Comparison of ENCODE assay signal across 13 cellular contexts in the genomic region with DNA sequence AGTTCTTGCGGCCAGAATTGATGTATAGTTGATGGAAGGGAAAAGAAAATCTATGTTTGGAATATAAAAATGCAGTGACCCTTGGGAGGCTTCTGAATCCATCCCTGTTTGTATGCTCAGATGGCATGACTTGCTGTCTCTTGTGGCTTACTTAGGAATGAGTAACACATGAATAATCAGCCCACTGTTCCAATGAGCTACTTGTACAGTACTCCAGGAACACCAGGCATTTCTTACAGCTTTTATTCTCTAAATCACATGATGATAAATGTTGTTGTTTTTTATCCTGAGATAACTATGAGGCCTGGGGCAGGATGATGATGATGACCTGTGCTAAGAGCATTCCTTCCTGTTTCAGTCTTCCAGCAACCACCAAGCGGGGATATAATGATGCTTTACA. TPM values are rescaled to one million over a fixed set of nuclear protein-coding genes. Genes with fewer than 3 reads are reported as not detected.
DNase-seq lines count a peak whose midpoint lies in the region; ATAC-seq and TF ChIP-seq lines count a peak whose summit lies in the region.
"Had no signal": no experiment of that assay in that cellular context is flagged by ENCODE, and none has a peak within 500 bp of the region (broad histone marks: within the 10 kb centered on the region; RNA-seq: fewer than 3 reads in every experiment).

No MANE protein-coding gene starts in this region.

- no peaks in the 10 kb centered on the region for H3K4me1 ChIP-seq in gastrocnemius medialis
- H3K4me1 ChIP-seq: stomach had no signal

- H3K27ac Mint-ChIP-seq in effector memory CD8-positive, alpha-beta T cell, result no peak overlapping the region

- no peak; the same call in 1 of the 2 replicates for TF ChIP-seq CTCF in AG10803 (conservative IDR thresholded peaks at IDR 0.05; ENCODE audit: low read length)
- TF ChIP-seq CTCF in brain microvascular endothelial cell (IDR thresholded peaks at IDR 0.05; ENCODE audit: low read depth, low read length, missing control alignments), result no peak
- TF ChIP-seq CTCF in gastrocnemius medialis (IDR thresholded peaks at IDR 0.05 in 4 of 5, conservative IDR thresholded peaks at IDR 0.05 in 1 of 5), result no peak

- H3K27me3 ChIP-seq in brain microvascular endothelial cell (replicated peaks), result no peaks in the 10 kb centered on the region
- no peaks in the 10 kb centered on the region for H3K27me3 ChIP-seq in gastrocnemius medialis
- H3K27me3 ChIP-seq: stomach had no signal

- intact Hi-C loops in gastrocnemius medialis (cut with DNase I; ENCODE audit: low total_unique reads), result no loop called here

- H3K27ac ChIP-seq in brain microvascular endothelial cell (peak overlapping the region; percentile 43), gastrocnemius medialis (no peak overlapping the region)
- H3K27ac ChIP-seq: stomach, WERI-Rb-1 had no signal

- no peak overlapping the region for H3K4me3 ChIP-seq in AG10803 (ENCODE audit: low read length)
- no peak overlapping the region for H3K4me3 ChIP-seq in brain microvascular endothelial cell (ENCODE audit: low read depth, low read length)
- no peak overlapping the region for H3K4me3 ChIP-seq in gastrocnemius medialis
- H3K4me3 ChIP-seq: stomach had no signal

- no peaks in the 10 kb centered on the region for H3K36me3 ChIP-seq in brain microvascular endothelial cell (replicated peaks)
- no peaks in the 10 kb centered on the region for H3K36me3 ChIP-seq in gastrocnemius medialis
- H3K36me3 ChIP-seq: stomach, WERI-Rb-1 had no signal

- no peaks in the 10 kb centered on the region for H3K9me3 ChIP-seq in gastrocnemius medialis
- H3K9me3 ChIP-seq: stomach had no signal

- peaks cover 0 to 3% of the 10 kb centered on the region in 2 donors for H3K4me1 Mint-ChIP-seq in effector memory CD8-positive, alpha-beta T cell (ENCODE audit: low read depth in 2 of 2)

- H3K36me3 Mint-ChIP-seq in effector memory CD8-positive, alpha-beta T cell (ENCODE audit: insufficient read depth), result no peaks in the 10 kb centered on the region

- H3K9me3 Mint-ChIP-seq in effector memory CD8-positive, alpha-beta T cell, result no peaks in the 10 kb centered on the region

- TF ChIP-seq POLR2A in gastrocnemius medialis (IDR thresholded peaks at IDR 0.05), result no peak

- no peak for ATAC-seq in effector memory CD8-positive, alpha-beta T cell (replicated peaks)
- no peak for ATAC-seq in gastrocnemius medialis

- H3K27me3 Mint-ChIP-seq in effector memory CD8-positive, alpha-beta T cell, result no peaks in the 10 kb centered on the region

- DNase-seq in AG10803 (ENCODE audit: low read depth), result peak; percentile 77
- DNase-seq in HT1080 (ENCODE audit: low read depth), result peak; percentile 91
- DNase-seq in brain microvascular endothelial cell, result peak; percentile 64
- peak; percentile 93 for DNase-seq in kidney glomerular epithelial cell (lab: John Stamatoyannopoulos, UW)
- DNase-seq in activated CD4-positive, alpha-beta T cell treated with anti-CD3 and anti-CD28 coated beads for 1 hour, result no peak
- no peak for DNase-seq in effector memory CD8-positive, alpha-beta T cell
- no peak for DNase-seq in T-helper 1 cell
- DNase-seq in gastrocnemius medialis, result no peak
- DNase-seq: CD8-positive, alpha-beta memory T cell; NCI-H446; stomach; WERI-Rb-1 had no signal

- H3K4me3 Mint-ChIP-seq in effector memory CD8-positive, alpha-beta T cell, result no peak overlapping the region
- H3K4me3 Mint-ChIP-seq: CD8-positive, alpha-beta memory T cell had no signal

- in situ Hi-C loops in brain microvascular endothelial cell (cut with HindIII; ENCODE audit: low pct_ligation_motif_present, low sequenced_read_pairs) (no loop called here), gastrocnemius medialis (cut with MboI; ENCODE audit: low sequenced_read_pairs in 4 of 4) (no loop called here)

RNA-seq across cellular contexts. Expression of gene TMPRSS11E, which starts 18.9 kb away (rescaled TPM):
- total RNA-seq in HT1080 (2014; rRNA removed; shearing (Covaris generic)), result 0.30 TPM in 1 of 2 replicates, not detected in the other
- polyA plus RNA-seq in HT1080 (2015; cell fraction: cytosol; rRNA removed), result 0.08 TPM in 1 of 2 replicates, not detected in the other
- polyA plus RNA-seq in HT1080 (2015; cell fraction: nucleus; rRNA removed), result 0.12 TPM in 1 of 2 replicates, not detected in the other
- total RNA-seq in gastrocnemius medialis, result not detected
- total RNA-seq: posterior vena cava had no signal
- polyA plus RNA-seq: CD8-positive, alpha-beta memory T cell had no signal

Comparison
In these comparisons a context has a peak if more than half of its experiments do, and no peak if none do; other contexts are left out.
1. DNase-seq: peak in AG10803 (single experiment), HT1080 (single experiment), brain microvascular endothelial cell (single experiment) and kidney glomerular epithelial cell (single experiment); none in activated CD4-positive, alpha-beta T cell treated with anti-CD3 and anti-CD28 coated beads for 1 hour (single experiment), effector memory CD8-positive, alpha-beta T cell (0 of 3), T-helper 1 cell (0 of 5) and gastrocnemius medialis (0 of 2).